8 cellular contexts compared by ENCODE assay signal in genomic region chr3:42502429-42503250, GRCh38.
DNase-seq lines count a peak whose midpoint lies in the region; ATAC-seq and TF ChIP-seq lines count a peak whose summit lies in the region.

VIPR1 (plus strand) TSS chr3:42502643; CDS start chr3:42502736, 93 bp downstream.

- no peak for TF ChIP-seq CTCF in VCaP (conservative IDR thresholded peaks at IDR 0.05)

- DNase-seq in NCI-H1930 (lab: John Stamatoyannopoulos, UW) (peak; percentile 54 to 70), T47D (ENCODE audit: low read depth in 1 of 2, low spot score in 1 of 2) (peak; percentile 96 to 97), islet precursor cell (peak; percentile 94), HCEC 1CT (no peak)
- peak; percentile 91 to 93 for DNase-seq in stimulated activated CD4-positive, alpha-beta T cell treated with anti-CD3 and anti-CD28 coated beads, Interleukin-15, amount 100 ng/mL, for 1 hour (ENCODE audit: low read depth in 1 of 2, low spot score in 1 of 2)

- in situ Hi-C loops in T47D (cut with HindIII; ENCODE audit: low pct_unique_long_range_greater_than_20kb, low sequenced_read_pairs), result no loop called here

- H3K27ac ChIP-seq in VCaP, result peak within 1 kb of the TSS; percentile 84

- ATAC-seq in GM18498 (IDR thresholded peaks at IDR 0.05; ENCODE audit: unreplicated experiment) (peak; percentile 98), HG02798 (IDR thresholded peaks at IDR 0.05; ENCODE audit: poor library complexity, unreplicated experiment) (peak; percentile 95)
